In genomic region chrX:45959567-45959966, GRCh38 we compare ENCODE assay signal across 27 cellular contexts.
"Had no signal": no experiment of that assay in that cellular context is flagged by ENCODE, and none has a peak within 500 bp of the region (broad histone marks: within the 10 kb centered on the region; RNA-seq: fewer than 3 reads in every experiment).

No MANE protein-coding gene starts in this region.

- H3K4me1 ChIP-seq: stomach, suprapubic skin, testis, thyroid gland, tibial artery, tibial nerve, transverse colon, upper lobe of left lung, upper lobe of right lung, uterus, vagina had no signal

- FAIRE-seq: urothelium cell line had no signal

- ATAC-seq: stimulated activated effector memory CD8-positive, alpha-beta T cell treated with anti-CD3 and anti-CD28 coated beads, Interleukin-12 subunit alpha, Interleukin-12 subunit beta, amount 100 ng/mL, for 72 hours; stimulated activated memory B cell treated with anti-CD40 and anti-IgM and Interleukin-4, amounts not matched to agents 10 μg/mL and 1 μg/mL and 100 μg/mL, for 72 hours; stimulated activated naive B cell treated with anti-CD40 and anti-IgM and Interleukin-4, amounts not matched to agents 10 μg/mL and 1 μg/mL and 100 μg/mL, for 72 hours; stimulated activated naive CD8-positive, alpha-beta T cell treated with anti-CD3 and anti-CD28 coated beads, Interleukin-15, amount 100 ng/mL, for 72 hours; stimulated activated naive CD8-positive, alpha-beta T cell treated with anti-CD3 and anti-CD28 coated beads, Interleukin-15, Interleukin-2, amounts not matched to agents 100 U/mL and 50 U/mL, for 24 hours; upper lobe of right lung had no signal

- H3K36me3 ChIP-seq: stomach, suprapubic skin, thoracic aorta, thyroid gland, tibial artery, tibial nerve, transverse colon, upper lobe of left lung, upper lobe of right lung, uterus, vagina had no signal

- H3K27ac ChIP-seq: stomach, suprapubic skin, testis, thoracic aorta, thyroid gland, tibial artery, tibial nerve, transverse colon, upper lobe of left lung, upper lobe of right lung, uterus, vagina had no signal

- H3K4me3 ChIP-seq: stomach, suprapubic skin, testis, thoracic aorta, thyroid gland, tibial artery, tibial nerve, transverse colon, upper lobe of left lung, upper lobe of right lung, uterus, vagina had no signal

- H3K9me3 ChIP-seq: suprapubic skin, testis, thoracic aorta, thyroid gland, tibial nerve, transverse colon, upper lobe of right lung, uterus, vagina had no signal

- DNase-seq: stimulated activated CD4-positive, alpha-beta T cell treated with anti-CD3 and anti-CD28 coated beads, Interleukin-2, amount 100 ng/mL, for 48 hours; stimulated activated CD4-positive, alpha-beta T cell treated with anti-CD3 and anti-CD28 coated beads, Interleukin-4, amount 100 ng/mL, for 1 hour; stimulated activated CD4-positive, alpha-beta T cell treated with anti-CD3 and anti-CD28 coated beads, Interleukin-4, amount 100 ng/mL, for 24 hours; stimulated activated CD4-positive, alpha-beta T cell treated with anti-CD3 and anti-CD28 coated beads, Interleukin-4, amount 100 ng/mL, for 4 hours; stimulated activated CD8-positive, alpha-beta memory T cell treated with anti-CD3 and anti-CD28 coated beads, Interleukin-4, amount 100 ng/mL, for 48 hours; stimulated activated naive B cell treated with anti-CD40 and anti-IgM and Interleukin-4, amounts not matched to agents 10 μg/mL and 1 μg/mL and 100 μg/mL, for 72 hours; stimulated activated naive CD4-positive, alpha-beta T cell; stimulated activated naive CD4-positive, alpha-beta T cell treated with Interleukin-2 at 50 U/mL for 16 hours; stimulated activated naive CD8-positive, alpha-beta T cell treated with anti-CD3 and anti-CD28 coated beads, Interleukin-15, amount 100 ng/mL, for 72 hours; stimulated activated naive CD8-positive, alpha-beta T cell treated with anti-CD3 and anti-CD28 coated beads, Interleukin-15, Interleukin-2, amounts not matched to agents 100 U/mL and 50 U/mL, for 24 hours; stomach; substantia nigra; testis; thyroid gland; tibial artery; transverse colon; trophoblast cell; upper lobe of right lung; uterus had no signal

- H3K27me3 ChIP-seq: suprapubic skin, testis, thyroid gland, tibial artery, tibial nerve, transverse colon, upper lobe of left lung, upper lobe of right lung, uterus, vagina had no signal
